Comparison of ENCODE assay signal across 34 cellular contexts in the genomic region with DNA sequence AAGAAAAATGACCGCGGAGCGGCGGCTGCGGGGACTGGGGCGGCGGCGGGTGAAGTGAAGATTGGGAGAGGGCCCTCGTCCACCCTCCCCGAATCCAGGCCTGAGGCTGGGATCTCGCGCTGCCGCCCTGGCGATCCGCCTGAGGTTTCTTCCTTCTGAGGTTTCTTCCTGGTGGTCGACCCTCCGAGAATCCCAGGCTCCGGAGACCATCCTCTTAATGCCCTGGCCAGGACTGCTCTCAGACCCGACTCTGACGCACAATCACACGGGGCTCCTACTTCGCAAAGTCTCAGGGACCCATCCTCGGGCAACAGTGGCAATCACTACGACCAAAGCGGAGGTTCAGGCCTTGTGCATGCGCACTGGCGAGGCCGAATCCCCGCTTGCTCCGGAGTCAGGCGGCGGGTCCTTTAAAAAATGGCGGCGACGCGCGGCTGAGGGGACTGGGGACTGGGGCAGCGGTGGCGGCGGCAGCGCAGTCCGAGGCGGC. TPM values are rescaled to one million over a fixed set of nuclear protein-coding genes. Genes with fewer than 3 reads are reported as not detected.
DNase-seq lines count a peak whose midpoint lies in the region; ATAC-seq and TF ChIP-seq lines count a peak whose summit lies in the region.
"Had no signal": no experiment of that assay in that cellular context is flagged by ENCODE, and none has a peak within 500 bp of the region (broad histone marks: within the 10 kb centered on the region; RNA-seq: fewer than 3 reads in every experiment).

No MANE protein-coding gene starts in this region.

- no peaks in the 10 kb centered on the region for H3K4me1 ChIP-seq in Karpas-422 (ENCODE audit: low read length)
- no peaks in the 10 kb centered on the region for H3K4me1 ChIP-seq in spleen
- H3K4me1 ChIP-seq: heart left ventricle, stomach, transverse colon had no signal

- peaks cover 8% of the 10 kb centered on the region for H3K27me3 Mint-ChIP-seq in stimulated activated naive CD8-positive, alpha-beta T cell treated with anti-CD3 and anti-CD28 coated beads, Interleukin-15, amount 100 ng/mL, for 72 hours
- H3K27me3 Mint-ChIP-seq: activated CD4-positive, alpha-beta T cell treated with anti-CD3 and anti-CD28 coated beads, Interleukin-2, amount 10 ng/mL, durations not matched to agents 7 days and 5 days; memory B cell had no signal

- 87 to 92% (median 91%) methylated on average over 43 of the region's 43 CpGs for WGBS in spleen, 5 donors

- DNase-seq in NCI-H146 (lab: John Stamatoyannopoulos, UW) = peak; percentile 18
- DNase-seq in NCI-H146 treated with DMSO at 0.1 percent for 48 hours (lab: John Stamatoyannopoulos, UW; ENCODE audit: unreplicated experiment) = no peak
- peak; percentile 10 for DNase-seq in Karpas-422
- DNase-seq in coronary artery (ENCODE audit: low spot score) = peak; percentile 74
- DNase-seq in spleen = peak; percentile 77
- no peak for DNase-seq in ureter (ENCODE audit: low spot score)
- DNase-seq in DMS114 treated with DMSO at 0.1 percent for 48 hours (lab: John Stamatoyannopoulos, UW; ENCODE audit: unreplicated experiment) = no peak
- no peak for DNase-seq in stimulated activated naive CD8-positive, alpha-beta T cell treated with anti-CD3 and anti-CD28 coated beads, Interleukin-15, amount 100 ng/mL, for 72 hours
- DNase-seq: activated CD4-positive, alpha-beta T cell treated with anti-CD3 and anti-CD28 coated beads, Interleukin-2, amount 10 ng/mL, durations not matched to agents 7 days and 5 days; anterior cingulate cortex; CD4-positive, alpha-beta T cell; effector memory CD4-positive, alpha-beta T cell; foreskin fibroblast; heart left ventricle; left cardiac atrium; NCI-H1417; NCI-H2107; NCI-H446 treated with DMSO at 0.1 percent for 48 hours; PC-9; SHP77 treated with DMSO at 0.1 percent for 48 hours; small intestine; stimulated activated CD4-positive, alpha-beta T cell treated with anti-CD3 and anti-CD28 coated beads, Interleukin-1b, Interleukin-23, amount 100 ng/mL, for 48 hours; stimulated activated CD8-positive, alpha-beta memory T cell treated with anti-CD3 and anti-CD28 coated beads, Interleukin-4, amount 100 ng/mL, for 48 hours; stomach; SW 1271; T1000; transverse colon had no signal

- no peak overlapping the region for H3K4me3 Mint-ChIP-seq in stimulated activated naive CD8-positive, alpha-beta T cell treated with anti-CD3 and anti-CD28 coated beads, Interleukin-15, amount 100 ng/mL, for 72 hours
- H3K4me3 Mint-ChIP-seq: activated CD4-positive, alpha-beta T cell treated with anti-CD3 and anti-CD28 coated beads, Interleukin-2, amount 10 ng/mL, durations not matched to agents 7 days and 5 days; activated naive CD8-positive, alpha-beta T cell; CD4-positive, alpha-beta T cell; memory B cell had no signal

- no peak overlapping the region for H2AFZ ChIP-seq in Karpas-422 (ENCODE audit: low read length)
- H2AFZ ChIP-seq: PC-9 had no signal

- H3K9me3 ChIP-seq in Karpas-422 (ENCODE audit: low read length) (no peaks in the 10 kb centered on the region), spleen (peaks cover 0 to 32% (median 11%) of the 10 kb centered on the region in 8 donors)
- H3K9me3 ChIP-seq: heart left ventricle, transverse colon had no signal

- H3K79me2 ChIP-seq in Karpas-422 (ENCODE audit: low read length) = no peaks in the 10 kb centered on the region

- no peaks in the 10 kb centered on the region for H3K9me2 ChIP-seq in Karpas-422 (replicated peaks; ENCODE audit: insufficient read depth, low read length)

- TF ChIP-seq CTCF in coronary artery (IDR thresholded peaks at IDR 0.05) (no peak), spleen (IDR thresholded peaks at IDR 0.05 in 8 of 11, conservative IDR thresholded peaks at IDR 0.05 in 3 of 11) (no peak)

- no peaks in the 10 kb centered on the region for H3K36me3 ChIP-seq in Karpas-422 (ENCODE audit: insufficient read depth, low read length)
- no peaks in the 10 kb centered on the region for H3K36me3 ChIP-seq in spleen
- H3K36me3 ChIP-seq: heart left ventricle, stomach, transverse colon had no signal

- no peak for TF ChIP-seq POLR2A in spleen (IDR thresholded peaks at IDR 0.05)

- H3K9me3 Mint-ChIP-seq in stimulated activated naive CD8-positive, alpha-beta T cell treated with anti-CD3 and anti-CD28 coated beads, Interleukin-15, amount 100 ng/mL, for 72 hours = peaks cover 5 to 17% of the 10 kb centered on the region in 2 donors
- H3K9me3 Mint-ChIP-seq: CD4-positive, alpha-beta T cell had no signal

- H3K27ac ChIP-seq in Karpas-422 (ENCODE audit: low read length) = no peak overlapping the region
- H3K27ac ChIP-seq in coronary artery = no peak overlapping the region
- H3K27ac ChIP-seq in spleen = no peak overlapping the region
- H3K27ac ChIP-seq: 22Rv1, heart left ventricle, KMS-11, PC-9, stomach, transverse colon had no signal

- no peak overlapping the region for H3K27ac Mint-ChIP-seq in stimulated activated naive CD8-positive, alpha-beta T cell treated with anti-CD3 and anti-CD28 coated beads, Interleukin-15, amount 100 ng/mL, for 72 hours
- H3K27ac Mint-ChIP-seq: activated CD4-positive, alpha-beta T cell treated with anti-CD3 and anti-CD28 coated beads, Interleukin-2, amount 10 ng/mL, durations not matched to agents 7 days and 5 days; activated naive CD8-positive, alpha-beta T cell; activated T-helper 2 cell treated with anti-CD3 and anti-CD28 coated beads, Interferon-gamma antibody, Interleukin-2, Interleukin-4, amounts not matched to agents 10 μg/mL and 5 μg/mL and 100 μg/mL, durations not matched to agents 14 hours and 24 hours and 36 hours; CD4-positive, alpha-beta T cell; memory B cell had no signal

- H3K4me3 ChIP-seq in Karpas-422 (ENCODE audit: low read length) (no peak overlapping the region), coronary artery (no peak overlapping the region), spleen (no peak overlapping the region)
- H3K4me3 ChIP-seq: heart left ventricle, PC-9, stomach, transverse colon had no signal

- intact Hi-C loops in spleen (cut with DNase I; ENCODE audit: low total_unique reads) = no loop called here

- no peak overlapping the region for H3K9ac ChIP-seq in Karpas-422 (ENCODE audit: low read length)
- H3K9ac ChIP-seq: KMS-11 had no signal

- no peaks in the 10 kb centered on the region for H3K4me1 Mint-ChIP-seq in stimulated activated naive CD8-positive, alpha-beta T cell treated with anti-CD3 and anti-CD28 coated beads, Interleukin-15, amount 100 ng/mL, for 72 hours
- H3K4me1 Mint-ChIP-seq: activated CD4-positive, alpha-beta T cell treated with anti-CD3 and anti-CD28 coated beads, Interleukin-2, amount 10 ng/mL, durations not matched to agents 7 days and 5 days; memory B cell had no signal

- H3K27me3 ChIP-seq in Karpas-422 (ENCODE audit: low read length) (0 out of 2 replicates have a peak, but pooled peaks cover 3% of the 10 kb centered on the region), spleen (replicated peaks in 1 of 7) (peaks cover 0 to 8% (median 0%) of the 10 kb centered on the region in 7 donors)
- H3K27me3 ChIP-seq: transverse colon had no signal

- no peaks in the 10 kb centered on the region for H4K20me1 ChIP-seq in Karpas-422 (ENCODE audit: insufficient read depth, low read depth, low read length)

- H3K4me2 ChIP-seq in Karpas-422 (ENCODE audit: low read depth, low read length, poor library complexity, severe bottlenecking) = no peak overlapping the region
- H3K4me2 ChIP-seq: KMS-11, PC-9 had no signal

- ATAC-seq in stimulated activated naive CD8-positive, alpha-beta T cell treated with anti-CD3 and anti-CD28 coated beads, Interleukin-15, amount 100 ng/mL, for 72 hours = no peak
- ATAC-seq: esophagus mucosa, heart left ventricle, left cardiac atrium had no signal

RNA-seq across cellular contexts. Expression of a gene that starts 18.0 kb away (rescaled TPM):
- not detected in 2 replicates for total RNA-seq in Karpas-422 (2014; rRNA removed; shearing (Covaris generic); ENCODE audit: low replicate concordance)
- total RNA-seq in spleen = not detected
- not detected for polyA plus RNA-seq in spleen
- not detected for total RNA-seq in ureter
- total RNA-seq: activated CD4-positive, alpha-beta T cell treated with anti-CD3 and anti-CD28 coated beads, Interleukin-2, amount 10 ng/mL, durations not matched to agents 7 days and 5 days; activated T-helper 2 cell treated with anti-CD3 and anti-CD28 coated beads, Interferon-gamma antibody, Interleukin-2, Interleukin-4, amounts not matched to agents 10 μg/mL and 5 μg/mL and 100 μg/mL, durations not matched to agents 14 hours and 24 hours and 36 hours; bronchial epithelial cell; CD4-positive, alpha-beta T cell; esophagus mucosa; heart left ventricle; left cardiac atrium; PC-9; stomach; transverse colon had no signal
- polyA plus RNA-seq: heart left ventricle, small intestine, stomach had no signal

Comparison
In these comparisons a context has a peak if more than half of its experiments do, and no peak if none do; other contexts are left out.
1. DNase-seq: peak in NCI-H146 (single experiment), Karpas-422 (single experiment), coronary artery (single experiment) and spleen (single experiment); none in NCI-H146 treated with DMSO at 0.1 percent for 48 hours (single experiment), ureter (single experiment), DMS114 treated with DMSO at 0.1 percent for 48 hours (single experiment) and stimulated activated naive CD8-positive, alpha-beta T cell treated with anti-CD3 and anti-CD28 coated beads, Interleukin-15, amount 100 ng/mL, for 72 hours (0 of 2).